In the genomic region with DNA sequence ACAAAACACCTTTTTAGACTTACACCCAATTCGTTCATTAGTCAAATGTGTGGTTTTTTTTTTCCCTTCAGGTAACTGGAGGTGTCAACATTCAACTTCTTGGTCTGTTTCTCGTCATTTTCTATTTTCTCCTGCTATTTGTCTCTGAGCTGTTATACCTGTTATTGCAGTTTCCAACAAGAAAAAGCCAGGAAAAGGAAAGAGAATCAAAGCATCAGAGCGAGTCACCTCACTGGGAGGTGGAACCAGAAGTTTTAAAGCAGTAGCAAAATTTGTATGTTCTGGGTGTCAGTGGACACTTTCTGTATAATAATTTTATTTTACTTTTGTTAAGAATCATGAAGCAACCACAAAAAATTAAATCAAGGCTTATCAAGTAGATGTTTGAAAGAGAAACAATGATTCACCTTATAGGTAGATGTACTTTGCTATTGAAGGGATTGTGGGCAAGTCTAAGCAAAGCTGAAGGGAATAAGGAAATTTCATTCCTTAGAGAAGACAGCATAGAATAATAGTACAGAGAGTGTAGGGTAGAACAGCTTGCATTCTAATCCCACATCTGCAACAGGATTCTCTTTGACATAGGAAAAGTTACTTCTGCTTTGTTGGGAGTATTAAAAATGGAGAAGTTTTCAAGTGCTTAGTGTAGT, we compare ENCODE assay signal across 16 cellular contexts.
DNase-seq lines count a peak whose midpoint lies in the region; ATAC-seq and TF ChIP-seq lines count a peak whose summit lies in the region.
"Had no signal": no experiment of that assay in that cellular context is flagged by ENCODE, and none has a peak within 500 bp of the region (broad histone marks: within the 10 kb centered on the region; RNA-seq: fewer than 3 reads in every experiment).

No MANE protein-coding gene starts in this region.

- CTCF ChIA-PET in PC-3 (lab: Charles Lee): no interaction called here
- CTCF ChIA-PET in mammary epithelial cell (lab: Charles Lee; ENCODE audit: low non-redundant PET): no interaction called here

- H3K36me3 ChIP-seq in PC-3 (ENCODE audit: low read depth, low read length) (no peaks in the 10 kb centered on the region), mammary epithelial cell (ENCODE audit: insufficient read depth, low read length) (no peaks in the 10 kb centered on the region), adrenal gland (replicated peaks in 1 of 2) (no peaks in the 10 kb centered on the region)
- H3K36me3 ChIP-seq: BLaER1 treated with 17β-estradiol and CSF1 and Interleukin-3, amounts not matched to agents 10 nM and 100 nM; HAP-1 had no signal

- no peaks in the 10 kb centered on the region for H3K9me2 ChIP-seq in PC-3 (replicated peaks; ENCODE audit: low read length)

- no peak overlapping the region for H3K4me3 ChIP-seq in PC-3 (ENCODE audit: low read length)
- no peak overlapping the region for H3K4me3 ChIP-seq in mammary epithelial cell (replicated peaks in 1 of 3; ENCODE audit: insufficient read depth in 1 of 3, low read depth in 2 of 3, low read length in 3 of 3)
- H3K4me3 ChIP-seq in adrenal gland: no peak overlapping the region
- H3K4me3 ChIP-seq: BLaER1 treated with 17β-estradiol and CSF1 and Interleukin-3, amounts not matched to agents 10 nM and 100 nM; GM12878; GM23248; HAP-1 had no signal

- H4K20me1 ChIP-seq in PC-3 (ENCODE audit: low read length) (no peaks in the 10 kb centered on the region), mammary epithelial cell (ENCODE audit: insufficient read depth, low read length) (no peaks in the 10 kb centered on the region)
- H4K20me1 ChIP-seq: BLaER1 treated with 17β-estradiol and CSF1 and Interleukin-3, amounts not matched to agents 10 nM and 100 nM had no signal

- POLR2A ChIA-PET in PC-3 (lab: Charles Lee; ENCODE audit: unreplicated experiment): no interaction called here

- no TSS peak for BruUV-seq in PC-3 (replicated peaks; lab: Mats Ljungman, UMichigan)
- BruUV-seq in mammary epithelial cell (replicated peaks; lab: Mats Ljungman, UMichigan): no TSS peak

- intact Hi-C loops in PC-3 (cut with micrococcal nuclease) (loop anchor here (2.0 kb wide), 1 partner anchor 78 kb away; no protein-coding TSS in a partner anchor), mammary epithelial cell (cut with micrococcal nuclease) (no loop called here), adrenal gland (cut with DNase I) (no loop called here)

- H3K4me2 ChIP-seq in PC-3 (ENCODE audit: low read length) (peak overlapping the region; percentile 33), mammary epithelial cell (ENCODE audit: insufficient read depth, low read depth, low read length) (peak overlapping the region; percentile 64)
- H3K4me2 ChIP-seq: BLaER1 treated with 17β-estradiol and CSF1 and Interleukin-3, amounts not matched to agents 10 nM and 100 nM had no signal

- H3K27ac ChIP-seq in PC-3 (ENCODE audit: low read length): peak overlapping the region; percentile 18
- peak overlapping the region; percentile 44 for H3K27ac ChIP-seq in mammary epithelial cell (ENCODE audit: insufficient read depth, low read depth, low read length)
- H3K27ac ChIP-seq in foreskin keratinocyte: peak overlapping the region; percentile 77
- no peak overlapping the region for H3K27ac ChIP-seq in adrenal gland
- H3K27ac ChIP-seq: BLaER1 treated with 17β-estradiol and CSF1 and Interleukin-3, amounts not matched to agents 10 nM and 100 nM; GM23248 had no signal

- H3K79me2 ChIP-seq in PC-3 (ENCODE audit: low read length) (no peaks in the 10 kb centered on the region), mammary epithelial cell (ENCODE audit: insufficient read depth, low read length) (no peaks in the 10 kb centered on the region)

- dilution Hi-C loops in mammary epithelial cell (cut with HindIII; ENCODE audit: low sequenced_read_pairs): no loop called here

- H3F3A ChIP-seq in PC-3 (ENCODE audit: low read length, unreplicated experiment): no peaks in the 10 kb centered on the region

- TF ChIP-seq CTCF in PC-3 (conservative IDR thresholded peaks at IDR 0.05; ENCODE audit: low read depth, low read length) (no peak), mammary epithelial cell (conservative IDR thresholded peaks at IDR 0.05 in 1 of 2, IDR thresholded peaks at IDR 0.05 in 1 of 2; ENCODE audit: extremely low read depth in 1 of 2, insufficient read depth in 1 of 2, low read depth in 1 of 2, low read length in 2 of 2) (no peak), foreskin keratinocyte (conservative IDR thresholded peaks at IDR 0.05) (no peak), adrenal gland (IDR thresholded peaks at IDR 0.05) (no peak)

- peaks cover 7% of the 10 kb centered on the region for H3K4me1 ChIP-seq in PC-3 (ENCODE audit: insufficient read depth, low read length)
- peaks cover 4% of the 10 kb centered on the region for H3K4me1 ChIP-seq in mammary epithelial cell (ENCODE audit: insufficient read depth, low read length)
- peaks cover 32% of the 10 kb centered on the region for H3K4me1 ChIP-seq in foreskin keratinocyte
- H3K4me1 ChIP-seq in adrenal gland (replicated peaks in 1 of 2): no peaks in the 10 kb centered on the region
- H3K4me1 ChIP-seq: BLaER1 treated with 17β-estradiol and CSF1 and Interleukin-3, amounts not matched to agents 10 nM and 100 nM; HAP-1 had no signal

- peak; percentile 57 for ATAC-seq in PC-3
- ATAC-seq in foreskin keratinocyte: peak; percentile 77
- ATAC-seq: CD8-positive, alpha-beta T cell; GM12878 had no signal

- no peaks in the 10 kb centered on the region for H3K9me3 ChIP-seq in PC-3 (ENCODE audit: low read length)
- H3K9me3 ChIP-seq in mammary epithelial cell (replicated peaks; ENCODE audit: insufficient read depth, low read length): peaks cover 2% of the 10 kb centered on the region
- H3K9me3 ChIP-seq in adrenal gland (replicated peaks in 1 of 3): no peaks in the 10 kb centered on the region
- H3K9me3 ChIP-seq: BLaER1 treated with 17β-estradiol and CSF1 and Interleukin-3, amounts not matched to agents 10 nM and 100 nM; HAP-1 had no signal

- H3K9ac ChIP-seq in PC-3 (ENCODE audit: low read length): no peak overlapping the region
- H3K9ac ChIP-seq in mammary epithelial cell (ENCODE audit: insufficient read depth, low read length): no peak overlapping the region
- H3K9ac ChIP-seq: BLaER1 treated with 17β-estradiol and CSF1 and Interleukin-3, amounts not matched to agents 10 nM and 100 nM; GM23248 had no signal

- in situ Hi-C loops in mammary epithelial cell (cut with MboI; ENCODE audit: low sequenced_read_pairs in 2 of 2): no loop called here

- WGBS in mammary epithelial cell (ENCODE audit: low coverage, missing lambda C conversion rate): 19% methylated on average over 3 of the region's 3 CpGs
- WGBS in adrenal gland, 4 donors: 74 to 80% (median 77%) methylated on average over 3 of the region's 3 CpGs

- H3K27me3 ChIP-seq in PC-3 (ENCODE audit: low read length) (no peaks in the 10 kb centered on the region), mammary epithelial cell (ENCODE audit: insufficient read depth, low read length) (no peaks in the 10 kb centered on the region), foreskin keratinocyte (no peaks in the 10 kb centered on the region), adrenal gland (no peaks in the 10 kb centered on the region)
- H3K27me3 ChIP-seq: BLaER1 treated with 17β-estradiol and CSF1 and Interleukin-3, amounts not matched to agents 10 nM and 100 nM had no signal

- H2AFZ ChIP-seq in PC-3 (ENCODE audit: low read length) (no peak overlapping the region), mammary epithelial cell (ENCODE audit: low read depth, low read length) (peak overlapping the region; percentile 40)
- H2AFZ ChIP-seq: GM23248 had no signal

- no peak for TF ChIP-seq POLR2A in adrenal gland (IDR thresholded peaks at IDR 0.05)

- DNase-seq in PC-3 (peak; percentile 34), mammary epithelial cell (peak; percentile 17), foreskin keratinocyte (peak; percentile 54 to 77), NCI-H2081 (lab: John Stamatoyannopoulos, UW) (no peak), adrenal gland (no peak)
- DNase-seq in stimulated activated CD4-positive, alpha-beta T cell treated with anti-CD3 and anti-CD28 coated beads, Interleukin-1b, Interleukin-23, amount 100 ng/mL, for 48 hours: no peak
- DNase-seq: Calu3; CD8-positive, alpha-beta T cell; DMS 273 treated with DMSO at 0.1 percent for 48 hours; DMS53; DND-41; EL; GM23248 had no signal

Comparison
In these comparisons a context has a peak if more than half of its experiments do, and no peak if none do; other contexts are left out.
1. DNase-seq: peak in PC-3 (single experiment), mammary epithelial cell (single experiment) and foreskin keratinocyte (2 of 2); none in NCI-H2081 (0 of 2), adrenal gland (0 of 7) and stimulated activated CD4-positive, alpha-beta T cell treated with anti-CD3 and anti-CD28 coated beads, Interleukin-1b, Interleukin-23, amount 100 ng/mL, for 48 hours (single experiment).
2. H3K27ac ChIP-seq: peak in PC-3 (single experiment), mammary epithelial cell (single experiment) and foreskin keratinocyte (single experiment); none in adrenal gland (0 of 5).